1 cellular context compared by ENCODE assay signal in the genomic region with DNA sequence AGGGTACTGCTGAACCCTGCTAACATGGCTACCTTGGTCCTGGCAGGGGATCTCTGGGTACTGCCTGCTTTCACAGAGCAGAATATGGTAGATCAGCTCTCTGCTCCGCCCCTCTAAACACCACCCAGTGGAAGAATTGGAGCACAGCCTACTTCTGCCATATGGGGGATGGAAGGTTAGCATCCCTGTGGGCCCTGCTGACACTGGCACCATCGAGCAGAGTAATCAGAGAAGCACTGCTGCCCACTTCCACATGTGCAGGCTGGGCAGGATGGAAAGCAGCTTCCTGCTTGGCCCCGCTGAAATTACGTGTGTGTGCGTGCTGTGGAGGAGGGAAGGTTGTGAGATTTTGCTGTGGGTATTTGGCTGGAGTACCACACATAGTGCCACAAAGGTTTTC.
TF ChIP-seq lines count a peak whose summit lies in the region.

No MANE protein-coding gene starts in this region.

TF ChIP-seq in GM12878, 131 proteins besides CTCF, POLR2A, EP300 and RAD21:
- no peak for TF ChIP-seq ZNF207 (IDR thresholded peaks at IDR 0.05; ENCODE audit: borderline replicate concordance)
- no peak for TF ChIP-seq NFXL1 (IDR thresholded peaks at IDR 0.05; ENCODE audit: borderline replicate concordance)
- TF ChIP-seq, protein P1, sequence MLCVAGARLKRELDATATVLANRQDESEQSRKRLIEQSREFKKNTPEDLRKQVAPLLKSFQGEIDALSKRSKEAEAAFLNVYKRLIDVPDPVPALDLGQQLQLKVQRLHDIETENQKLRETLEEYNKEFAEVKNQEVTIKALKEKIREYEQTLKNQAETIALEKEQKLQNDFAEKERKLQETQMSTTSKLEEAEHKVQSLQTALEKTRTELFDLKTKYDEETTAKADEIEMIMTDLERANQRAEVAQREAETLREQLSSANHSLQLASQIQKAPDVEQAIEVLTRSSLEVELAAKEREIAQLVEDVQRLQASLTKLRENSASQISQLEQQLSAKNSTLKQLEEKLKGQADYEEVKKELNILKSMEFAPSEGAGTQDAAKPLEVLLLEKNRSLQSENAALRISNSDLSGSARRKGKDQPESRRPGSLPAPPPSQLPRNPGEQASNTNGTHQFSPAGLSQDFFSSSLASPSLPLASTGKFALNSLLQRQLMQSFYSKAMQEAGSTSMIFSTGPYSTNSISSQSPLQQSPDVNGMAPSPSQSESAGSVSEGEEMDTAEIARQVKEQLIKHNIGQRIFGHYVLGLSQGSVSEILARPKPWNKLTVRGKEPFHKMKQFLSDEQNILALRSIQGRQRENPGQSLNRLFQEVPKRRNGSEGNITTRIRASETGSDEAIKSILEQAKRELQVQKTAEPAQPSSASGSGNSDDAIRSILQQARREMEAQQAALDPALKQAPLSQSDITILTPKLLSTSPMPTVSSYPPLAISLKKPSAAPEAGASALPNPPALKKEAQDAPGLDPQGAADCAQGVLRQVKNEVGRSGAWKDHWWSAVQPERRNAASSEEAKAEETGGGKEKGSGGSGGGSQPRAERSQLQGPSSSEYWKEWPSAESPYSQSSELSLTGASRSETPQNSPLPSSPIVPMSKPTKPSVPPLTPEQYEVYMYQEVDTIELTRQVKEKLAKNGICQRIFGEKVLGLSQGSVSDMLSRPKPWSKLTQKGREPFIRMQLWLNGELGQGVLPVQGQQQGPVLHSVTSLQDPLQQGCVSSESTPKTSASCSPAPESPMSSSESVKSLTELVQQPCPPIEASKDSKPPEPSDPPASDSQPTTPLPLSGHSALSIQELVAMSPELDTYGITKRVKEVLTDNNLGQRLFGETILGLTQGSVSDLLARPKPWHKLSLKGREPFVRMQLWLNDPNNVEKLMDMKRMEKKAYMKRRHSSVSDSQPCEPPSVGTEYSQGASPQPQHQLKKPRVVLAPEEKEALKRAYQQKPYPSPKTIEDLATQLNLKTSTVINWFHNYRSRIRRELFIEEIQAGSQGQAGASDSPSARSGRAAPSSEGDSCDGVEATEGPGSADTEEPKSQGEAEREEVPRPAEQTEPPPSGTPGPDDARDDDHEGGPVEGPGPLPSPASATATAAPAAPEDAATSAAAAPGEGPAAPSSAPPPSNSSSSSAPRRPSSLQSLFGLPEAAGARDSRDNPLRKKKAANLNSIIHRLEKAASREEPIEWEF (IDR thresholded peaks at IDR 0.05; ENCODE audit: insufficient replicate concordance, low read depth, low read length), result no peak
- TF ChIP-seq ZBTB33 (IDR thresholded peaks at IDR 0.05), result no peak
- TF ChIP-seq ZSCAN29 (IDR thresholded peaks at IDR 0.05), result no peak
- TF ChIP-seq RELA (IDR thresholded peaks at IDR 0.05; ENCODE audit: borderline replicate concordance, partially characterized antibody), result no peak
- TF ChIP-seq CEBPB (IDR thresholded peaks at IDR 0.05; ENCODE audit: borderline replicate concordance in 1 of 2, low read depth in 2 of 2, low read length in 2 of 2), result no peak
- TF ChIP-seq SKIL (IDR thresholded peaks at IDR 0.05; ENCODE audit: low read depth, poor library complexity, severe bottlenecking), result no peak
- TF ChIP-seq CBX3 (IDR thresholded peaks at IDR 0.05; ENCODE audit: borderline replicate concordance, low read depth), result no peak
- no peak for TF ChIP-seq CBX5 (IDR thresholded peaks at IDR 0.05; ENCODE audit: low read depth)
